8 cellular contexts compared by ENCODE assay signal in genomic region chrX:120475447-120475846, GRCh38. TPM values are rescaled to one million over a fixed set of nuclear protein-coding genes. Genes with fewer than 3 reads are reported as not detected.
A peak's percentile ranks its signal among the peaks of the same experiment; 100 is the strongest.
DNase-seq lines count a peak whose midpoint lies in the region; ATAC-seq, FAIRE-seq and TF ChIP-seq lines count a peak whose summit lies in the region.
"Not testable (repeated sequence)": the region's sequence is repeated elsewhere in the genome, so short reads cannot be mapped to it uniquely, and the experiment has no call there.

No MANE protein-coding gene starts in this region.

- H3K36me3 ChIP-seq in CD4-positive, CD25-positive, alpha-beta regulatory T cell (ENCODE audit: control insufficient read depth, insufficient read depth, low read length); RWPE2 (ENCODE audit: low read depth): not testable (repeated sequence)

- H3K27ac ChIP-seq in CD4-positive, CD25-positive, alpha-beta regulatory T cell (ENCODE audit: insufficient read depth, low read length, poor library complexity, severe bottlenecking); RWPE2 (ENCODE audit: poor library complexity, severe bottlenecking): not testable (repeated sequence)

- H3K27ac Mint-ChIP-seq in CD4-positive, CD25-positive, alpha-beta regulatory T cell; brain: not testable (repeated sequence)

- FAIRE-seq in GM19239 (lab: Jason Lieb, UNC), result peak; percentile 35

- H3K9me3 Mint-ChIP-seq in CD4-positive, CD25-positive, alpha-beta regulatory T cell; brain: not testable (repeated sequence)

- TF ChIP-seq CTCF in RWPE2 (IDR thresholded peaks at IDR 0.05; ENCODE audit: poor library complexity, severe bottlenecking) (peak; percentile 71), brain (conservative IDR thresholded peaks at IDR 0.05) (peak; percentile 63 to 69), fibroblast of the aortic adventitia (IDR thresholded peaks at IDR 0.05; ENCODE audit: insufficient read depth, low read length) (peak; percentile 69)

- DNase-seq in CD4-positive, CD25-positive, alpha-beta regulatory T cell, result peak in 2 of 3 donors; percentile 33 to 54
- not testable (repeated sequence) for DNase-seq in GM19239 (ENCODE audit: insufficient read length, low spot score); RWPE2 (ENCODE audit: low spot score)
- DNase-seq in NCI-H1694 treated with DMSO at 0.1 percent for 48 hours (lab: John Stamatoyannopoulos, UW) (peak; percentile 2), fibroblast of the aortic adventitia (ENCODE audit: low read depth) (peak; percentile 62), lung microvascular endothelial cell (ENCODE audit: low read depth in 2 of 2) (peak; percentile 36 to 56), superior temporal gyrus (ENCODE audit: extremely low spot score) (peak; percentile 58)

- not testable (repeated sequence) for H3K4me1 Mint-ChIP-seq in CD4-positive, CD25-positive, alpha-beta regulatory T cell; brain

- not testable (repeated sequence) for ATAC-seq in CD4-positive, CD25-positive, alpha-beta regulatory T cell (ENCODE audit: low read depth in 2 of 2); RWPE2 (ENCODE audit: low read depth)

- not testable (repeated sequence) for H3K27me3 ChIP-seq in CD4-positive, CD25-positive, alpha-beta regulatory T cell (ENCODE audit: control insufficient read depth, insufficient read depth, low read length); RWPE2 (ENCODE audit: insufficient read depth, poor library complexity, severe bottlenecking)

- not testable (repeated sequence) for H3K4me3 ChIP-seq in CD4-positive, CD25-positive, alpha-beta regulatory T cell (ENCODE audit: low read depth, low read length); RWPE2 (ENCODE audit: severe bottlenecking); fibroblast of the aortic adventitia (ENCODE audit: low read depth, low read length)

- not testable (repeated sequence) for H3K27me3 Mint-ChIP-seq in CD4-positive, CD25-positive, alpha-beta regulatory T cell
- H3K27me3 Mint-ChIP-seq in brain, result peaks cover 13% of the 10 kb centered on the region

- H3K9me3 ChIP-seq in CD4-positive, CD25-positive, alpha-beta regulatory T cell (ENCODE audit: control insufficient read depth in 2 of 2, low read length in 2 of 2); RWPE2 (ENCODE audit: severe bottlenecking): not testable (repeated sequence)

- H3K4me3 Mint-ChIP-seq in CD4-positive, CD25-positive, alpha-beta regulatory T cell, result not testable (repeated sequence)
- H3K4me3 Mint-ChIP-seq in brain, result peak overlapping the region in 1 of 5 experiments; percentile 68

- not testable (repeated sequence) for H3K36me3 Mint-ChIP-seq in CD4-positive, CD25-positive, alpha-beta regulatory T cell; brain

- not testable (repeated sequence) for H3K4me1 ChIP-seq in CD4-positive, CD25-positive, alpha-beta regulatory T cell (ENCODE audit: control insufficient read depth, insufficient read depth, low read length, poor library complexity, severe bottlenecking); RWPE2 (ENCODE audit: insufficient read depth, poor library complexity, severe bottlenecking)

RNA-seq across cellular contexts. Expression of gene LAMP2, which starts 6.4 kb away (rescaled TPM):
- total RNA-seq in CD4-positive, CD25-positive, alpha-beta regulatory T cell, result 27.1 TPM
- 100 to 1,000 TPM in 3 of 4 donors, 10 to 100 TPM in 1; 92.2 to 128 (median 117) TPM for polyA plus RNA-seq in CD4-positive, CD25-positive, alpha-beta regulatory T cell
- 141 TPM for polyA plus RNA-seq in brain (ENCODE audit: insufficient read depth, low read depth, low replicate concordance)
- total RNA-seq in fibroblast of the aortic adventitia (ENCODE audit: low replicate concordance) (46.8 and 247 TPM in 2 replicates), lung microvascular endothelial cell (81.5 and 117 TPM in 2 replicates)
